ENCODE assay signal across 12 cellular contexts in genomic region chr9:2722715-2723114, GRCh38. TPM values are rescaled to one million over a fixed set of nuclear protein-coding genes. Genes with fewer than 3 reads are reported as not detected.
DNase-seq lines count a peak whose midpoint lies in the region; ATAC-seq and TF ChIP-seq lines count a peak whose summit lies in the region.
"Had no signal": no experiment of that assay in that cellular context is flagged by ENCODE, and none has a peak within 500 bp of the region (broad histone marks: within the 10 kb centered on the region; RNA-seq: fewer than 3 reads in every experiment).

No MANE protein-coding gene starts in this region.

- in situ Hi-C loops in IMR-90 (cut with MboI; ENCODE audit: low sequenced_read_pairs) = loop anchor here (10.0 kb wide), 2 partner anchors 488 to 588 kb away; no protein-coding TSS in a partner anchor

- WGBS in IMR-90 (ENCODE audit: extremely low coverage in 2 of 2, insufficient read length in 1 of 2), 2 experiments = no CpG with 5 or more reads among the region's 2 CpGs

- no peak overlapping the region for H3K27ac Mint-ChIP-seq in activated T-helper 17 cell treated with anti-CD3 and anti-CD28 coated beads, Interleukin-2, amount 50 U/mL, for 72 hours

- intact Hi-C loops in IMR-90 (cut with micrococcal nuclease) = loop anchor here (10.0 kb wide), 2 partner anchors 398 to 708 kb away; partner anchors contain the start of gene SMARCA2

- no peak overlapping the region for H3K4me2 ChIP-seq in IMR-90 (ENCODE audit: low read depth, low read length)

- no peaks in the 10 kb centered on the region for H3K27me3 Mint-ChIP-seq in activated T-helper 17 cell treated with anti-CD3 and anti-CD28 coated beads, Interleukin-2, amount 50 U/mL, for 72 hours
- H3K27me3 Mint-ChIP-seq: IgD-negative memory B cell had no signal

- TF ChIP-seq CTCF in IMR-90 (conservative IDR thresholded peaks at IDR 0.05; ENCODE audit: low read depth, low read length) = no peak
- TF ChIP-seq CTCF in kidney epithelial cell (IDR thresholded peaks at IDR 0.05; ENCODE audit: insufficient read depth, low read length, poor library complexity, severe bottlenecking) = no peak

- no peak overlapping the region for H3K27ac ChIP-seq in IMR-90 (ENCODE audit: insufficient read depth, low read length)
- H3K27ac ChIP-seq: transverse colon had no signal

- H3K4me3 ChIP-seq in IMR-90 (ENCODE audit: insufficient read depth, low read depth, low read length) = no peak overlapping the region
- no peak overlapping the region for H3K4me3 ChIP-seq in kidney epithelial cell (ENCODE audit: low read depth, low read length)
- H3K4me3 ChIP-seq: transverse colon had no signal

- H4K91ac ChIP-seq in IMR-90 (ENCODE audit: insufficient read depth, low read depth, low read length) = no peak overlapping the region

- H3K4me1 Mint-ChIP-seq in activated T-helper 17 cell treated with anti-CD3 and anti-CD28 coated beads, Interleukin-2, amount 50 U/mL, for 72 hours = no peaks in the 10 kb centered on the region
- H3K4me1 Mint-ChIP-seq: IgD-negative memory B cell had no signal

- H3K9ac ChIP-seq in IMR-90 (ENCODE audit: low read depth, low read length) = no peak overlapping the region

- no peaks in the 10 kb centered on the region for H3K27me3 ChIP-seq in IMR-90 (ENCODE audit: control insufficient read depth, insufficient read depth, low read length)
- H3K27me3 ChIP-seq in kidney epithelial cell (ENCODE audit: control insufficient read depth, insufficient read depth, low read length) = no peaks in the 10 kb centered on the region
- H3K27me3 ChIP-seq: transverse colon had no signal

- no peaks in the 10 kb centered on the region for H3K9me3 ChIP-seq in IMR-90 (ENCODE audit: control insufficient read depth, insufficient read depth, low read length)
- H3K9me3 ChIP-seq: transverse colon had no signal

- POLR2A ChIA-PET in IMR-90 (lab: Charles Lee; ENCODE audit: unreplicated experiment) = no interaction called here

- H3K56ac ChIP-seq in IMR-90 (ENCODE audit: extremely low read depth, insufficient read depth, low read length) = no peak overlapping the region

- no peak overlapping the region for H3K4ac ChIP-seq in IMR-90 (ENCODE audit: low read depth, low read length)

- ATAC-seq in IMR-90 (ENCODE audit: low read depth) (no peak; the same call in 1 of the 2 replicates), GM18498 (IDR thresholded peaks at IDR 0.05; ENCODE audit: unreplicated experiment) (no peak), GM18870 (IDR thresholded peaks at IDR 0.05; ENCODE audit: unreplicated experiment) (no peak)
- peak; percentile 31 for ATAC-seq in activated T-helper 17 cell treated with anti-CD3 and anti-CD28 coated beads, Interleukin-2, amount 50 U/mL, for 72 hours (replicated peaks)

- CTCF ChIA-PET in IMR-90 (lab: Yijun Ruan, JAX) = interaction anchor here (0.5 kb wide), 1 partner anchor 24 kb away, joined by 3 read pairs; no protein-coding TSS in a partner anchor

- no peak overlapping the region for H2BK5ac ChIP-seq in IMR-90 (ENCODE audit: low read depth, low read length, poor library complexity, severe bottlenecking)

- no peak overlapping the region for H3K4me3 Mint-ChIP-seq in activated T-helper 17 cell treated with anti-CD3 and anti-CD28 coated beads, Interleukin-2, amount 50 U/mL, for 72 hours
- H3K4me3 Mint-ChIP-seq: IgD-negative memory B cell had no signal

- H2BK120ac ChIP-seq in IMR-90 (ENCODE audit: low read depth, low read length) = no peak overlapping the region

- H4K5ac ChIP-seq in IMR-90 (ENCODE audit: low read depth, low read length) = no peak overlapping the region

- TF ChIP-seq POLR2A in IMR-90 (IDR thresholded peaks at IDR 0.05; ENCODE audit: low read depth, low read length) = no peak

- H2AK9ac ChIP-seq in IMR-90 (replicated peaks; ENCODE audit: low read depth, low read length, poor library complexity) = no peak overlapping the region

- TF ChIP-seq RAD21 in IMR-90 (IDR thresholded peaks at IDR 0.05; ENCODE audit: low read length) = no peak

- no peaks in the 10 kb centered on the region for H3K36me3 Mint-ChIP-seq in activated T-helper 17 cell treated with anti-CD3 and anti-CD28 coated beads, Interleukin-2, amount 50 U/mL, for 72 hours (ENCODE audit: low read depth)

- no peak overlapping the region for H2AFZ ChIP-seq in IMR-90 (replicated peaks; ENCODE audit: low read length, poor library complexity)

- no peaks in the 10 kb centered on the region for H3K79me1 ChIP-seq in IMR-90 (ENCODE audit: low read depth in 1 of 2, low read length in 2 of 2)

- H2AK5ac ChIP-seq in IMR-90 (ENCODE audit: low read depth, low read length) = no peak overlapping the region

- peaks cover 3% of the 10 kb centered on the region; the same call in 1 of the 2 replicates for H3K36me3 ChIP-seq in IMR-90 (ENCODE audit: control insufficient read depth, insufficient read depth, low read length)
- H3K36me3 ChIP-seq in kidney epithelial cell (ENCODE audit: control insufficient read depth, insufficient read depth, low read length) = no peaks in the 10 kb centered on the region
- H3K36me3 ChIP-seq: transverse colon had no signal

- H4K8ac ChIP-seq in IMR-90 (ENCODE audit: low read depth in 2 of 2, low read length in 2 of 2) = no peak overlapping the region

- H3K9me1 ChIP-seq in IMR-90 (ENCODE audit: insufficient read depth, low read length) = peaks cover 5% of the 10 kb centered on the region; the same call in 1 of the 2 replicates

- dilution Hi-C loops in IMR-90 (cut with HindIII; ENCODE audit: low sequenced_read_pairs, unreplicated experiment) = no loop called here

- no peak overlapping the region for H3K14ac ChIP-seq in IMR-90 (replicated peaks; ENCODE audit: low read depth, low read length)

- H3K9me3 Mint-ChIP-seq in activated T-helper 17 cell treated with anti-CD3 and anti-CD28 coated beads, Interleukin-2, amount 50 U/mL, for 72 hours = peaks cover 3% of the 10 kb centered on the region

- peaks cover under 1% of the 10 kb centered on the region for H3K4me1 ChIP-seq in IMR-90 (ENCODE audit: control insufficient read depth, insufficient read depth, low read length)

- H3K23ac ChIP-seq in IMR-90 (ENCODE audit: low read depth, low read length) = no peak overlapping the region

- no peak overlapping the region for H3K18ac ChIP-seq in IMR-90 (ENCODE audit: low read depth, low read length)

- H4K20me1 ChIP-seq in IMR-90 (ENCODE audit: insufficient read depth, low read length) = no peaks in the 10 kb centered on the region

- BruUV-seq in IMR-90 (replicated peaks; lab: Mats Ljungman, UMichigan) = no TSS peak

- H2BK15ac ChIP-seq in IMR-90 (ENCODE audit: low read depth, low read length) = no peak overlapping the region

- peak; percentile 70 for DNase-seq in AG20443 (ENCODE audit: low spot score)
- DNase-seq in IMR-90 = peak; percentile 59
- peak; percentile 85 for DNase-seq in kidney epithelial cell (ENCODE audit: low read depth)
- DNase-seq in activated gamma-delta T cell (lab: John Stamatoyannopoulos, UW) = no peak
- no peak for DNase-seq in SW 1271 (lab: John Stamatoyannopoulos, UW)
- DNase-seq: stimulated activated CD4-positive, alpha-beta T cell treated with anti-CD3 and anti-CD28 coated beads, Interleukin-2, amount 100 ng/mL, for 48 hours; transverse colon had no signal

- H2BK20ac ChIP-seq in IMR-90 (ENCODE audit: low read depth, low read length) = no peak overlapping the region

TF ChIP-seq in IMR-90, 13 proteins besides CTCF, POLR2A, EP300 and RAD21:
- peak; percentile 49; the same call in 1 of the 2 replicates for TF ChIP-seq USF2 (IDR thresholded peaks at IDR 0.05; ENCODE audit: low read depth, low read length)
- TF ChIP-seq MXI1 (IDR thresholded peaks at IDR 0.05; ENCODE audit: borderline replicate concordance, low read depth, low read length) = peak; percentile 36; the same call in 1 of the 2 replicates
- no peak for TF ChIP-seq RFX5 (IDR thresholded peaks at IDR 0.05; ENCODE audit: low read depth, low read length)

RNA-seq across cellular contexts. Expression of gene KCNV2, which starts 5.4 kb away (rescaled TPM):
- total RNA-seq in IMR-90 (2012; rRNA removed) (not detected in 2 replicates), kidney epithelial cell (not detected in 2 replicates)
- polyA plus RNA-seq in IMR-90 (2012; rRNA removed) = not detected in 2 replicates
- not detected in 2 replicates for polyA plus RNA-seq in IMR-90 (2012; cell fraction: cytosol; rRNA removed)
- not detected in 2 replicates for polyA plus RNA-seq in IMR-90 (2012; cell fraction: nucleus; rRNA removed; ENCODE audit: low replicate concordance)
- not detected for total RNA-seq in activated T-helper 17 cell treated with anti-CD3 and anti-CD28 coated beads, Interleukin-2, amount 50 U/mL, for 72 hours
- total RNA-seq: fibroblast of villous mesenchyme, transverse colon had no signal
- polyA plus RNA-seq: IgD-negative memory B cell had no signal

Comparison
In these comparisons a context has a peak if more than half of its experiments do, and no peak if none do; other contexts are left out.
1. DNase-seq: peak in AG20443 (single experiment), IMR-90 (single experiment) and kidney epithelial cell (single experiment); none in activated gamma-delta T cell (single experiment) and SW 1271 (0 of 2).